ENCODE assay signal across 1 cellular context in genomic region chr2:102081600-102081999, GRCh38.
TF ChIP-seq lines count a peak whose summit lies in the region.

No MANE protein-coding gene starts in this region.

TF ChIP-seq in K562, 482 proteins besides CTCF, POLR2A, EP300 and RAD21:
- no peak for TF ChIP-seq RREB1 (CRISPR knock-in tag; IDR thresholded peaks at IDR 0.05)
- no peak for TF ChIP-seq NFIC (IDR thresholded peaks at IDR 0.05)
- no peak for TF ChIP-seq CEBPG (CRISPR knock-in tag; IDR thresholded peaks at IDR 0.05)
- TF ChIP-seq CEBPG (tag; conservative IDR thresholded peaks at IDR 0.05 in 1 of 2, IDR thresholded peaks at IDR 0.05 in 1 of 2) = 0 out of 4 replicates have a peak, but pooled peaks of 1 of the 2 experiments have one; percentile 44
- no peak for TF ChIP-seq RBM25 (IDR thresholded peaks at IDR 0.05; ENCODE audit: low read depth, low read length, severe bottlenecking)
- TF ChIP-seq OTX1 (CRISPR knock-in tag; IDR thresholded peaks at IDR 0.05) = no peak
- no peak for TF ChIP-seq MTA2 (IDR thresholded peaks at IDR 0.05; ENCODE audit: low read depth)
- TF ChIP-seq CTBP1 (IDR thresholded peaks at IDR 0.05; ENCODE audit: borderline replicate concordance) = no peak
- peak; percentile 26; the same call in 1 of the 2 replicates for TF ChIP-seq TCF3 (CRISPR knock-in tag; IDR thresholded peaks at IDR 0.05)
- peak; percentile 78 for TF ChIP-seq CEBPB (tag; IDR thresholded peaks at IDR 0.05)
- TF ChIP-seq TEAD2 (tag; IDR thresholded peaks at IDR 0.05) = no peak
- peak; percentile 21; the same call in 1 of the 2 replicates for TF ChIP-seq CBFA2T2 (conservative IDR thresholded peaks at IDR 0.05)
- TF ChIP-seq HNRNPLL (IDR thresholded peaks at IDR 0.05; ENCODE audit: low read depth, low read length, poor library complexity, severe bottlenecking) = no peak
- TF ChIP-seq CREB1 (IDR thresholded peaks at IDR 0.05) = no peak
- TF ChIP-seq CREB1 (CRISPR knock-in tag; IDR thresholded peaks at IDR 0.05) = no peak
- TF ChIP-seq SRSF3 (IDR thresholded peaks at IDR 0.05; ENCODE audit: insufficient read depth, low read length) = no peak
- no peak for TF ChIP-seq SMAD1 (IDR thresholded peaks at IDR 0.05; ENCODE audit: low read depth, low read length, partially characterized antibody)
- TF ChIP-seq TAL1 (IDR thresholded peaks at IDR 0.05) = peak; percentile 25; the same call in 1 of the 2 replicates
- no peak for TF ChIP-seq RNF219 (CRISPR knock-in tag; IDR thresholded peaks at IDR 0.05)
- no peak for TF ChIP-seq EGR1 (conservative IDR thresholded peaks at IDR 0.05)
- no peak for TF ChIP-seq PHF20 (IDR thresholded peaks at IDR 0.05; ENCODE audit: partially characterized antibody)
- TF ChIP-seq ZBTB34 (CRISPR knock-in tag; IDR thresholded peaks at IDR 0.05) = no peak
- TF ChIP-seq POU5F1 (IDR thresholded peaks at IDR 0.05; ENCODE audit: borderline replicate concordance, low read depth, low read length, partially characterized antibody) = no peak
- no peak for TF ChIP-seq RBM34 (IDR thresholded peaks at IDR 0.05; ENCODE audit: borderline replicate concordance, insufficient read depth, low read length)
- TF ChIP-seq E2F5 (CRISPR knock-in tag; IDR thresholded peaks at IDR 0.05) = no peak
- TF ChIP-seq RCOR1 (IDR thresholded peaks at IDR 0.05; ENCODE audit: borderline replicate concordance in 1 of 2, low read depth in 2 of 2, low read length in 2 of 2) = no peak
- TF ChIP-seq MXI1 (IDR thresholded peaks at IDR 0.05; ENCODE audit: low read depth, low read length) = no peak
- TF ChIP-seq RBM15 (IDR thresholded peaks at IDR 0.05; ENCODE audit: insufficient read depth, low read length) = no peak
- no peak for TF ChIP-seq ZNF41 (CRISPR knock-in tag; conservative IDR thresholded peaks at IDR 0.05)
- TF ChIP-seq CGGBP1 (CRISPR knock-in tag; IDR thresholded peaks at IDR 0.05) = no peak
- TF ChIP-seq MTF1 (CRISPR knock-in tag; IDR thresholded peaks at IDR 0.05; ENCODE audit: borderline replicate concordance) = no peak
- peak; percentile 6 for TF ChIP-seq MEIS2 (IDR thresholded peaks at IDR 0.05; ENCODE audit: partially characterized antibody)
- TF ChIP-seq ARID1B (IDR thresholded peaks at IDR 0.05) = peak; percentile 22; the same call in 1 of the 2 replicates
- no peak for TF ChIP-seq ZEB2 (IDR thresholded peaks at IDR 0.05)
- TF ChIP-seq ZFP1 (CRISPR knock-in tag; IDR thresholded peaks at IDR 0.05) = no peak
- TF ChIP-seq ELK1 (CRISPR knock-in tag; IDR thresholded peaks at IDR 0.05) = no peak
- no peak for TF ChIP-seq NFYB (IDR thresholded peaks at IDR 0.05; ENCODE audit: extremely low read depth, insufficient read length)
- no peak for TF ChIP-seq VEZF1 (CRISPR knock-in tag; IDR thresholded peaks at IDR 0.05)
- TF ChIP-seq NEUROD1 (IDR thresholded peaks at IDR 0.05; ENCODE audit: borderline replicate concordance, low read depth, low read length, partially characterized antibody) = no peak
- TF ChIP-seq POLR3G (IDR thresholded peaks at IDR 0.05; ENCODE audit: extremely low read depth, insufficient read length, insufficient replicate concordance) = no peak
- TF ChIP-seq KDM1A (IDR thresholded peaks at IDR 0.05) = no peak
- TF ChIP-seq CBFA2T3 (IDR thresholded peaks at IDR 0.05) = peak; percentile 46
TF ChIP-seq in K562: peak in this region for 8.
